ENCODE assay signal across 11 cellular contexts in genomic region chr7:98119257-98119918, GRCh38. TPM values are rescaled to one million over a fixed set of nuclear protein-coding genes. Genes with fewer than 3 reads are reported as not detected.
A peak's percentile ranks its signal among the peaks of the same experiment; 100 is the strongest.
DNase-seq lines count a peak whose midpoint lies in the region; ATAC-seq and TF ChIP-seq lines count a peak whose summit lies in the region.
"Had no signal": no experiment of that assay in that cellular context is flagged by ENCODE, and none has a peak within 500 bp of the region (broad histone marks: within the 10 kb centered on the region; RNA-seq: fewer than 3 reads in every experiment).

No MANE protein-coding gene starts in this region.

- ATAC-seq in heart left ventricle, result no peak
- ATAC-seq in GM19023 (IDR thresholded peaks at IDR 0.05; ENCODE audit: unreplicated experiment), result no peak

- H3K9me3 ChIP-seq in SJSA1 (replicated peaks) (no peaks in the 10 kb centered on the region), heart left ventricle (no peaks in the 10 kb centered on the region), thyroid gland (no peaks in the 10 kb centered on the region)

- no peak for TF ChIP-seq CTCF in heart left ventricle (IDR thresholded peaks at IDR 0.05)
- TF ChIP-seq CTCF in thyroid gland (IDR thresholded peaks at IDR 0.05), result no peak

- intact Hi-C loops in heart left ventricle (cut with DNase I), result no loop called here
- intact Hi-C loops in thyroid gland (cut with DNase I), result no loop called here

- 54 to 57% (median 55%) methylated on average over 10 of the region's 10 CpGs for WGBS in heart left ventricle, 4 donors
- 64 to 65% methylated on average over 10 of the region's 10 CpGs for WGBS in thyroid gland, 2 donors

- no peaks in the 10 kb centered on the region for H3K36me3 ChIP-seq in SJSA1
- no peaks in the 10 kb centered on the region for H3K36me3 ChIP-seq in heart left ventricle
- H3K36me3 ChIP-seq in thyroid gland, result no peaks in the 10 kb centered on the region

- no peaks in the 10 kb centered on the region for H3K27me3 ChIP-seq in SJSA1 (replicated peaks)
- H3K27me3 ChIP-seq in heart left ventricle, result peaks cover 0 to 14% (median 0%) of the 10 kb centered on the region in 9 donors
- no peaks in the 10 kb centered on the region for H3K27me3 ChIP-seq in thyroid gland

- TF ChIP-seq POLR2A in heart left ventricle (IDR thresholded peaks at IDR 0.05) (no peak), thyroid gland (IDR thresholded peaks at IDR 0.05) (peak in 1 of 2 donors; percentile 6)

- H3K4me1 ChIP-seq in SJSA1 (replicated peaks) (peaks cover 43% of the 10 kb centered on the region), heart left ventricle (peaks cover 0 to 63% (median 23%) of the 10 kb centered on the region in 12 donors), thyroid gland (peaks cover 45 to 66% of the 10 kb centered on the region in 2 donors)

- DNase-seq in DMS 273 (lab: John Stamatoyannopoulos, UW; ENCODE audit: unreplicated experiment), result peak; percentile 24
- DNase-seq in DMS 273 treated with DMSO at 0.1 percent for 48 hours (lab: John Stamatoyannopoulos, UW), result no peak
- DNase-seq in SJSA1 (ENCODE audit: low read depth in 1 of 2, low spot score in 2 of 2), result peak; percentile 45 to 57
- DNase-seq in heart left ventricle, result no peak
- DNase-seq in thyroid gland, result peak; percentile 65 to 68
- no peak for DNase-seq in NOMO-1 treated with DMSO at 0.1 percent for 48 hours (lab: John Stamatoyannopoulos, UW; ENCODE audit: unreplicated experiment)
- no peak for DNase-seq in DMS79 treated with DMSO at 0.1 percent for 48 hours (lab: John Stamatoyannopoulos, UW)
- DNase-seq: OCI-M1; stimulated activated CD4-positive, alpha-beta T cell treated with anti-CD3 and anti-CD28 coated beads, Interleukin-2, amount 100 ng/mL, for 24 hours had no signal

- H3K27ac ChIP-seq in SJSA1, result no peak overlapping the region
- H3K27ac ChIP-seq in heart left ventricle, result peak overlapping the region in 9 of 12 donors; percentile 5 to 68 (median 62)
- peak overlapping the region; percentile 85 to 97 (median 95) for H3K27ac ChIP-seq in thyroid gland
- H3K27ac ChIP-seq: 22Rv1 had no signal

- H3K4me3 ChIP-seq in SJSA1 (no peak overlapping the region), heart left ventricle (no peak overlapping the region), thyroid gland (replicated peaks in 1 of 3) (no peak overlapping the region)

RNA-seq across cellular contexts. Expression of gene LMTK2, which starts 12.7 kb away (rescaled TPM):
- total RNA-seq in SJSA1 (2014; rRNA removed; shearing (Covaris generic)), result 5.2 and 8.8 TPM in 2 replicates
- total RNA-seq in heart left ventricle, result 10 to 100 TPM; 18.8 to 58.3 (median 34.5) TPM
- 10 to 100 TPM in 1 of 2 donors, 1 to 10 TPM in 1; 6.3 to 10.1 TPM for polyA plus RNA-seq in heart left ventricle
- 10 to 100 TPM; 22.0 to 36.5 (median 26.6) TPM for total RNA-seq in thyroid gland

Comparison
In these comparisons a context has a peak if more than half of its experiments do, and no peak if none do; other contexts are left out.
1. DNase-seq: peak in DMS 273 (single experiment), SJSA1 (2 of 2) and thyroid gland (2 of 2); none in DMS 273 treated with DMSO at 0.1 percent for 48 hours (single experiment), heart left ventricle (0 of 5), NOMO-1 treated with DMSO at 0.1 percent for 48 hours (single experiment) and DMS79 treated with DMSO at 0.1 percent for 48 hours (single experiment).